In genomic region chr5:160297004-160297403, GRCh38 we compare ENCODE assay signal across 28 cellular contexts. TPM values are rescaled to one million over a fixed set of nuclear protein-coding genes. Genes with fewer than 3 reads are reported as not detected.
DNase-seq lines count a peak whose midpoint lies in the region; ATAC-seq, FAIRE-seq and TF ChIP-seq lines count a peak whose summit lies in the region.
"Had no signal": no experiment of that assay in that cellular context is flagged by ENCODE, and none has a peak within 500 bp of the region (broad histone marks: within the 10 kb centered on the region; RNA-seq: fewer than 3 reads in every experiment).

No MANE protein-coding gene starts in this region.

- H3K4me1 ChIP-seq in endodermal cell (ENCODE audit: control insufficient read depth, insufficient read depth, low read length) = peaks cover 6% of the 10 kb centered on the region
- H3K4me1 ChIP-seq: A549 had no signal

- no peak for ATAC-seq in natural killer cell treated with Interleukin-12 subunit alpha and Interleukin-12 subunit beta and Interleukin-15 and Interleukin-18, amount 100 ng/mL, for 72 hours
- ATAC-seq in GM21825 (IDR thresholded peaks at IDR 0.05; ENCODE audit: unreplicated experiment) = no peak
- ATAC-seq: A549, T-cell had no signal

- TF ChIP-seq CTCF in bronchial epithelial cell (IDR thresholded peaks at IDR 0.05; ENCODE audit: insufficient read depth, low read length, severe bottlenecking) = no peak
- no peak for TF ChIP-seq CTCF in brain microvascular endothelial cell (IDR thresholded peaks at IDR 0.05; ENCODE audit: low read depth, low read length, missing control alignments)
- TF ChIP-seq CTCF in endodermal cell (conservative IDR thresholded peaks at IDR 0.05) = no peak
- no peak for TF ChIP-seq CTCF in HFFc6 (IDR thresholded peaks at IDR 0.05)

- H3K4me3 Mint-ChIP-seq in natural killer cell treated with Interleukin-12 subunit alpha and Interleukin-12 subunit beta and Interleukin-15 and Interleukin-18, amount 100 ng/mL, for 72 hours = peak overlapping the region; percentile 70
- H3K4me3 Mint-ChIP-seq in endodermal cell (no peak overlapping the region), HFFc6 (no peak overlapping the region)
- H3K4me3 Mint-ChIP-seq: CD4-positive, alpha-beta memory T cell; IgD-negative memory B cell; T-cell had no signal

- H3K36me3 ChIP-seq in bronchial epithelial cell (ENCODE audit: control insufficient read depth, insufficient read depth, low read length) (no peaks in the 10 kb centered on the region), brain microvascular endothelial cell (replicated peaks) (no peaks in the 10 kb centered on the region), endodermal cell (ENCODE audit: control insufficient read depth, insufficient read depth, low read length) (no peaks in the 10 kb centered on the region)

- FAIRE-seq in bronchial epithelial cell (lab: Jason Lieb, UNC) = no peak
- FAIRE-seq: A549, GM12892 had no signal

- no peak overlapping the region for H3K9ac ChIP-seq in endodermal cell (ENCODE audit: extremely low read depth, low read length, poor library complexity, severe bottlenecking)
- H3K9ac ChIP-seq: KMS-11 had no signal

- H3K27me3 Mint-ChIP-seq in natural killer cell treated with Interleukin-12 subunit alpha and Interleukin-12 subunit beta and Interleukin-15 and Interleukin-18, amount 100 ng/mL, for 72 hours = no peaks in the 10 kb centered on the region
- H3K27me3 Mint-ChIP-seq in endodermal cell (ENCODE audit: insufficient read depth) (no peaks in the 10 kb centered on the region), HFFc6 (ENCODE audit: insufficient read depth) (peaks cover 27% of the 10 kb centered on the region)

- H3K27ac ChIP-seq in brain microvascular endothelial cell (no peak overlapping the region), endodermal cell (ENCODE audit: low read depth, low read length) (no peak overlapping the region)
- H3K27ac ChIP-seq: A549, KMS-11, PC-9 had no signal

- in situ Hi-C loops in brain microvascular endothelial cell (cut with HindIII; ENCODE audit: low pct_ligation_motif_present, low sequenced_read_pairs) = no loop called here

- H3K27me3 ChIP-seq in bronchial epithelial cell (ENCODE audit: control insufficient read depth, insufficient read depth, low read length) (no peaks in the 10 kb centered on the region), brain microvascular endothelial cell (replicated peaks) (no peaks in the 10 kb centered on the region), endodermal cell (ENCODE audit: control insufficient read depth, insufficient read depth, low read length, poor library complexity, severe bottlenecking) (no peaks in the 10 kb centered on the region)

- WGBS in endodermal cell (ENCODE audit: insufficient coverage in 1 of 2, insufficient read length in 1 of 2), 2 experiments = 86 to 97% methylated on average over 1 of the region's 1 CpG

- H3K4me1 Mint-ChIP-seq in natural killer cell treated with Interleukin-12 subunit alpha and Interleukin-12 subunit beta and Interleukin-15 and Interleukin-18, amount 100 ng/mL, for 72 hours (ENCODE audit: low read depth in 2 of 2) = peaks cover 53 to 71% of the 10 kb centered on the region in 2 donors
- H3K4me1 Mint-ChIP-seq in endodermal cell (peaks cover 32% of the 10 kb centered on the region), HFFc6 (ENCODE audit: low read depth) (no peaks in the 10 kb centered on the region)
- H3K4me1 Mint-ChIP-seq: CD4-positive, alpha-beta memory T cell; T-cell had no signal

- peak; percentile 54 for DNase-seq in EL
- DNase-seq in M059J (ENCODE audit: low read depth) = peak; percentile 44
- DNase-seq in bronchial epithelial cell (ENCODE audit: low read depth) = peak; percentile 39
- DNase-seq in natural killer cell treated with Interleukin-12 subunit alpha and Interleukin-12 subunit beta and Interleukin-15 and Interleukin-18, amount 100 ng/mL, for 72 hours (ENCODE audit: low spot score) = no peak
- DNase-seq in brain microvascular endothelial cell = no peak
- DNase-seq in endodermal cell = no peak
- DNase-seq in HFFc6 = no peak
- DNase-seq: AML-193; C1 segment of cervical spinal cord; Caco-2; CD4-positive, alpha-beta memory T cell; H7; NCI-H1105; NCI-H1436 treated with DMSO at 0.1 percent for 48 hours; NCI-H1930; NCI-H2107; NCI-H446; NCI-H524 treated with DMSO at 0.1 percent for 48 hours; NCI-H774; PC-9; RPMI8226; SHP77 had no signal

- H3K36me3 Mint-ChIP-seq in natural killer cell treated with Interleukin-12 subunit alpha and Interleukin-12 subunit beta and Interleukin-15 and Interleukin-18, amount 100 ng/mL, for 72 hours = no peaks in the 10 kb centered on the region
- H3K36me3 Mint-ChIP-seq in endodermal cell (ENCODE audit: low read depth) (no peaks in the 10 kb centered on the region), HFFc6 (ENCODE audit: low read depth) (no peaks in the 10 kb centered on the region)
- H3K36me3 Mint-ChIP-seq: CD4-positive, alpha-beta memory T cell; IgD-negative memory B cell; T-cell had no signal

- peak overlapping the region; percentile 58 to 94 for H3K27ac Mint-ChIP-seq in natural killer cell treated with Interleukin-12 subunit alpha and Interleukin-12 subunit beta and Interleukin-15 and Interleukin-18, amount 100 ng/mL, for 72 hours
- H3K27ac Mint-ChIP-seq in endodermal cell = no peak overlapping the region
- no peak overlapping the region for H3K27ac Mint-ChIP-seq in HFFc6
- H3K27ac Mint-ChIP-seq: CD4-positive, alpha-beta memory T cell; IgD-negative memory B cell; T-cell had no signal

- H3K4me3 ChIP-seq in bronchial epithelial cell (ENCODE audit: low read depth, low read length) = no peak overlapping the region
- no peak overlapping the region for H3K4me3 ChIP-seq in brain microvascular endothelial cell (ENCODE audit: low read depth, low read length)
- H3K4me3 ChIP-seq in endodermal cell (ENCODE audit: low read length) = no peak overlapping the region
- H3K4me3 ChIP-seq: A549, PC-9 had no signal

- no peaks in the 10 kb centered on the region for H3K9me3 Mint-ChIP-seq in natural killer cell treated with Interleukin-12 subunit alpha and Interleukin-12 subunit beta and Interleukin-15 and Interleukin-18, amount 100 ng/mL, for 72 hours
- H3K9me3 Mint-ChIP-seq in endodermal cell = no peaks in the 10 kb centered on the region
- H3K9me3 Mint-ChIP-seq in HFFc6 = no peaks in the 10 kb centered on the region
- H3K9me3 Mint-ChIP-seq: CD4-positive, alpha-beta memory T cell; T-cell had no signal

- no peaks in the 10 kb centered on the region for H3K9me3 ChIP-seq in endodermal cell (ENCODE audit: control insufficient read depth, low read length)
- H3K9me3 ChIP-seq: A549, Caco-2 had no signal

RNA-seq across cellular contexts. Expression of gene CCNJL, which starts 15.4 kb away (rescaled TPM):
- total RNA-seq in M059J (2014; rRNA removed; shearing (Covaris generic)) = 7.3 and 10.9 TPM in 2 replicates
- 4.2 and 4.4 TPM in 2 replicates for total RNA-seq in bronchial epithelial cell
- total RNA-seq in natural killer cell treated with Interleukin-12 subunit alpha and Interleukin-12 subunit beta and Interleukin-15 and Interleukin-18, amount 100 ng/mL, for 72 hours = 10 to 100 TPM in 1 of 2 donors, 1 to 10 TPM in 1; 5.6 to 20.1 TPM
- 10 to 100 TPM; 14.1 to 18.7 TPM for total RNA-seq in endodermal cell
- 19.3 TPM for polyA plus RNA-seq in endodermal cell (2013, experiment 1 of 2)
- 18.7 TPM for polyA plus RNA-seq in endodermal cell (2013, experiment 2 of 2)
- not detected for total RNA-seq in HFFc6 (2021; fragmentation: NEBNext Ultra II Directional; extraction: Animal tissue kit (Norgen Biotek cat#: 25700))
- total RNA-seq: CD4-positive, alpha-beta memory T cell had no signal
- polyA plus RNA-seq: CD4-positive, alpha-beta memory T cell; IgD-negative memory B cell had no signal

Comparison
In these comparisons a context has a peak if more than half of its experiments do, and no peak if none do; other contexts are left out.
1. DNase-seq: peak in EL (single experiment), M059J (single experiment) and bronchial epithelial cell (single experiment); none in natural killer cell treated with Interleukin-12 subunit alpha and Interleukin-12 subunit beta and Interleukin-15 and Interleukin-18, amount 100 ng/mL, for 72 hours (single experiment), brain microvascular endothelial cell (single experiment), endodermal cell (single experiment) and HFFc6 (single experiment).
2. H3K27ac Mint-ChIP-seq: peak in natural killer cell treated with Interleukin-12 subunit alpha and Interleukin-12 subunit beta and Interleukin-15 and Interleukin-18, amount 100 ng/mL, for 72 hours (2 of 2); none in endodermal cell (single experiment) and HFFc6 (single experiment).